Comparison of ENCODE assay signal across 9 cellular contexts in genomic region chr2:64637000-64637628, GRCh38. TPM values are rescaled to one million over a fixed set of nuclear protein-coding genes. Genes with fewer than 3 reads are reported as not detected.
DNase-seq lines count a peak whose midpoint lies in the region; ATAC-seq and TF ChIP-seq lines count a peak whose summit lies in the region.
"Had no signal": no experiment of that assay in that cellular context is flagged by ENCODE, and none has a peak within 500 bp of the region (broad histone marks: within the 10 kb centered on the region; RNA-seq: fewer than 3 reads in every experiment).

No MANE protein-coding gene starts in this region.

- peak overlapping the region; percentile 28 to 75 for H3K27ac Mint-ChIP-seq in activated naive CD4-positive, alpha-beta T cell treated with anti-CD3 and anti-CD28 coated beads, Interleukin-2, amount 50 U/mL, for 72 hours

- ATAC-seq in Right ventricle myocardium inferior (no peak), left ventricle myocardium superior (no peak), HG03103 (IDR thresholded peaks at IDR 0.05; ENCODE audit: low read depth, unreplicated experiment) (peak; percentile 45), upper lobe of right lung (no peak)
- peak; percentile 42 to 50 for ATAC-seq in activated naive CD4-positive, alpha-beta T cell treated with anti-CD3 and anti-CD28 coated beads, Interleukin-2, amount 50 U/mL, for 72 hours
- ATAC-seq: Panc1 had no signal

- peaks cover 9 to 19% of the 10 kb centered on the region in 2 donors for H3K36me3 Mint-ChIP-seq in activated naive CD4-positive, alpha-beta T cell treated with anti-CD3 and anti-CD28 coated beads, Interleukin-2, amount 50 U/mL, for 72 hours

- peak; percentile 51 for DNase-seq in Right ventricle myocardium inferior (ENCODE audit: missing footprints)
- DNase-seq in left ventricle myocardium superior: no peak
- no peak for DNase-seq in activated naive CD4-positive, alpha-beta T cell treated with anti-CD3 and anti-CD28 coated beads, Interleukin-2, amount 50 U/mL, for 72 hours (ENCODE audit: low spot score in 2 of 2)
- no peak for DNase-seq in upper lobe of right lung
- DNase-seq in HPDE6-E6E7 (ENCODE audit: extremely low spot score): no peak
- no peak for DNase-seq in foreskin melanocyte
- DNase-seq in sigmoid colon: no peak

- WGBS in sigmoid colon, 2 donors: 47 to 79% methylated on average over 9 of the region's 9 CpGs

- intact Hi-C loops in Right ventricle myocardium inferior (cut with DNase I) (no loop called here), left ventricle myocardium superior (cut with micrococcal nuclease) (no loop called here), upper lobe of right lung (cut with DNase I) (no loop called here), sigmoid colon (cut with DNase I) (no loop called here)

- TF ChIP-seq POLR2A in sigmoid colon (IDR thresholded peaks at IDR 0.05): no peak

- H3K36me3 ChIP-seq in upper lobe of right lung (peaks cover 20% of the 10 kb centered on the region), sigmoid colon (peaks cover 7 to 22% (median 10%) of the 10 kb centered on the region in 4 donors)

- H3K9me3 Mint-ChIP-seq in activated naive CD4-positive, alpha-beta T cell treated with anti-CD3 and anti-CD28 coated beads, Interleukin-2, amount 50 U/mL, for 72 hours: no peaks in the 10 kb centered on the region

- TF ChIP-seq EP300 in sigmoid colon (IDR thresholded peaks at IDR 0.05): no peak

- H3K4me1 ChIP-seq in upper lobe of right lung (peaks cover 24% of the 10 kb centered on the region), sigmoid colon (peaks cover 0 to 61% (median 33%) of the 10 kb centered on the region in 4 donors)

- H3K4me3 ChIP-seq in upper lobe of right lung (no peak overlapping the region), sigmoid colon (no peak overlapping the region)

- no peaks in the 10 kb centered on the region for H3K27me3 ChIP-seq in upper lobe of right lung
- no peaks in the 10 kb centered on the region for H3K27me3 ChIP-seq in sigmoid colon

- H3K9me3 ChIP-seq in upper lobe of right lung (no peaks in the 10 kb centered on the region), sigmoid colon (no peaks in the 10 kb centered on the region)

- H3K27ac ChIP-seq in upper lobe of right lung: peak overlapping the region; percentile 39
- H3K27ac ChIP-seq in sigmoid colon: no peak overlapping the region

- no peak for TF ChIP-seq CTCF in upper lobe of right lung (IDR thresholded peaks at IDR 0.05)
- TF ChIP-seq CTCF in sigmoid colon (IDR thresholded peaks at IDR 0.05): no peak

RNA-seq across cellular contexts. Expression of gene SERTAD2, which starts 16.6 kb away (rescaled TPM):
- total RNA-seq in Right ventricle myocardium inferior: 13.6 TPM
- 14.6 TPM for total RNA-seq in left ventricle myocardium superior
- 10 to 100 TPM; 17.8 to 46.4 TPM for total RNA-seq in activated naive CD4-positive, alpha-beta T cell treated with anti-CD3 and anti-CD28 coated beads, Interleukin-2, amount 50 U/mL, for 72 hours
- 20.7 TPM for total RNA-seq in upper lobe of right lung
- total RNA-seq in sigmoid colon: 10 to 100 TPM in 2 of 4 donors, 1 to 10 TPM in 2; 7.2 to 14.3 (median 10.5) TPM
- polyA plus RNA-seq in sigmoid colon: 10 to 100 TPM in 1 of 3 donors, 1 to 10 TPM in 2; 6.9 to 13.8 (median 8.4) TPM

Comparison
In these comparisons a context has a peak if more than half of its experiments do, and no peak if none do; other contexts are left out.
1. ATAC-seq: peak in HG03103 (single experiment) and activated naive CD4-positive, alpha-beta T cell treated with anti-CD3 and anti-CD28 coated beads, Interleukin-2, amount 50 U/mL, for 72 hours (2 of 2); none in Right ventricle myocardium inferior (single experiment), left ventricle myocardium superior (single experiment) and upper lobe of right lung (single experiment).